ENCODE assay signal across 23 cellular contexts in genomic region chr13:94366677-94367076, GRCh38.
"Had no signal": no experiment of that assay in that cellular context is flagged by ENCODE, and none has a peak within 500 bp of the region (broad histone marks: within the 10 kb centered on the region; RNA-seq: fewer than 3 reads in every experiment).

No MANE protein-coding gene starts in this region.

- H3K4me3 ChIP-seq: colonic mucosa, coronary artery, dorsolateral prefrontal cortex, esophagus squamous epithelium, gastrocnemius medialis, gastroesophageal sphincter, heart left ventricle, heart right ventricle had no signal

- H3K27ac ChIP-seq: colonic mucosa, coronary artery, dorsolateral prefrontal cortex, epithelial cell of prostate, esophagus squamous epithelium, foreskin keratinocyte, gastrocnemius medialis, gastroesophageal sphincter, heart left ventricle, heart right ventricle had no signal

- H3K36me3 ChIP-seq: colonic mucosa, esophagus squamous epithelium, gastrocnemius medialis, gastroesophageal sphincter, heart left ventricle, heart right ventricle had no signal

- H3K27me3 Mint-ChIP-seq: dendritic cell treated with granulocyte-macrophage colony-stimulating factor and Interleukin-4, amounts not matched to agents 40 ng/mL and 50 ng/mL, for 4 days had no signal

- H3K9me3 Mint-ChIP-seq: dendritic cell treated with granulocyte-macrophage colony-stimulating factor and Interleukin-4, amounts not matched to agents 40 ng/mL and 50 ng/mL, for 4 days; effector memory CD8-positive, alpha-beta T cell had no signal

- H3K27me3 ChIP-seq: colonic mucosa, dorsolateral prefrontal cortex, esophagus squamous epithelium, foreskin keratinocyte, gastrocnemius medialis, heart right ventricle had no signal

- H3K9me3 ChIP-seq: colonic mucosa, esophagus squamous epithelium, gastrocnemius medialis, gastroesophageal sphincter, heart left ventricle, heart right ventricle had no signal

- DNase-seq: colonic mucosa; cortex of kidney; dermis blood vessel endothelial cell; dorsolateral prefrontal cortex; effector CD4-positive, alpha-beta T cell; effector CD8-positive, alpha-beta T cell; effector memory CD4-positive, alpha-beta T cell; effector memory CD8-positive, alpha-beta T cell; endodermal cell; erythroblast; esophagus squamous epithelium; foreskin fibroblast; foreskin keratinocyte; foreskin melanocyte; gastrocnemius medialis; head of caudate nucleus; heart left ventricle; heart right ventricle had no signal

- H3K4me3 Mint-ChIP-seq: dendritic cell treated with granulocyte-macrophage colony-stimulating factor and Interleukin-4, amounts not matched to agents 40 ng/mL and 50 ng/mL, for 4 days; effector memory CD8-positive, alpha-beta T cell; endodermal cell had no signal

- ATAC-seq: effector memory CD8-positive, alpha-beta T cell; esophagus mucosa; foreskin keratinocyte; gastrocnemius medialis; gastroesophageal sphincter; heart left ventricle; heart right ventricle had no signal

- H3K4me1 Mint-ChIP-seq: endodermal cell had no signal

- H3K27ac Mint-ChIP-seq: dendritic cell treated with granulocyte-macrophage colony-stimulating factor and Interleukin-4, amounts not matched to agents 40 ng/mL and 50 ng/mL, for 4 days; effector memory CD8-positive, alpha-beta T cell; endodermal cell had no signal

- H3K4me1 ChIP-seq: colonic mucosa, foreskin keratinocyte, gastrocnemius medialis had no signal
